Comparison of ENCODE assay signal across 30 cellular contexts in the genomic region with DNA sequence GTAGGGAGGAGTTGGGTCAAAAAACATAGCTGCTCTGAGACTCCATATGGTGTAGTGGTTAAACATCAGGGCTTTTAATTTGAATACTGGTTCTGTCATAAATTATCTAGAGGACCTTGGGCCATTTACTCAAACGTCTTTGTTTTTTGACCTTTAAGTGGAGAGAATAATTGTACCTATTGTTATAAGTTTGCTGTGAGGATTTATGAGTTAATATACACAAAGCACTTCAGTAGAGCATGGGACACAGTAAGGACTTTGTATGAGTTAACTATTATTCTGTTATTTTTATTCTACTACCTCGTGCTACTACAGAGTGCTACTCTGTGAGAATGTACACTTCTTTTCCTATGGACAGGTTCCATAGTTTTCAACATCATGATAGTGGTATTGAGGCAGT.
"Had no signal": no experiment of that assay in that cellular context is flagged by ENCODE, and none has a peak within 500 bp of the region (broad histone marks: within the 10 kb centered on the region; RNA-seq: fewer than 3 reads in every experiment).

No MANE protein-coding gene starts in this region.

- H3K9me3 ChIP-seq: left lung, lower lobe of right lung, pancreas, prostate gland, stomach, thoracic aorta, tibial artery, upper lobe of right lung had no signal

- H3K36me3 ChIP-seq: left lung, lower lobe of right lung, pancreas, prostate gland, stomach, thoracic aorta, tibial artery, upper lobe of right lung had no signal

- H3K9me3 Mint-ChIP-seq: nephron had no signal

- H3K27ac ChIP-seq: left lung, lower lobe of right lung, pancreas, prostate gland, stomach, thoracic aorta, tibial artery, upper lobe of right lung had no signal

- H3K4me3 Mint-ChIP-seq: immature natural killer cell; naive thymus-derived CD8-positive, alpha-beta T cell; nephron; neural crest cell; stimulated activated naive B cell treated with anti-CD40 and anti-IgM and Interleukin-4, amounts not matched to agents 10 μg/mL and 1 μg/mL and 100 μg/mL, for 72 hours had no signal

- H3K4me1 ChIP-seq: left lung, lower lobe of right lung, pancreas, prostate gland, stomach, upper lobe of right lung had no signal

- H3K36me3 Mint-ChIP-seq: immature natural killer cell; naive thymus-derived CD8-positive, alpha-beta T cell; stimulated activated naive B cell treated with anti-CD40 and anti-IgM and Interleukin-4, amounts not matched to agents 10 μg/mL and 1 μg/mL and 100 μg/mL, for 72 hours had no signal

- H3K4me1 Mint-ChIP-seq: immature natural killer cell; naive thymus-derived CD8-positive, alpha-beta T cell; stimulated activated naive B cell treated with anti-CD40 and anti-IgM and Interleukin-4, amounts not matched to agents 10 μg/mL and 1 μg/mL and 100 μg/mL, for 72 hours had no signal

- DNase-seq: hypothalamus; immature natural killer cell; kidney; left colon; left lung; lower lobe of right lung; mammary epithelial cell; mesenchymal stem cell; naive thymus-derived CD8-positive, alpha-beta T cell; nucleus accumbens; pancreas; posterior cingulate gyrus; retina; right cardiac atrium; stimulated activated CD4-positive, alpha-beta T cell treated with anti-CD3 and anti-CD28 coated beads, Interleukin-12 subunit alpha, Interleukin-12 subunit beta, amount 100 ng/mL, for 4 hours; stimulated activated CD4-positive, alpha-beta T cell treated with anti-CD3 and anti-CD28 coated beads, Interleukin-15, amount 100 ng/mL, for 24 hours; stimulated activated CD4-positive, alpha-beta T cell treated with anti-CD3 and anti-CD28 coated beads, Interleukin-2, amount 100 ng/mL, for 24 hours; stimulated activated CD4-positive, alpha-beta T cell treated with anti-CD3 and anti-CD28 coated beads, Interleukin-4, amount 100 ng/mL, for 1 hour; stimulated activated naive B cell treated with anti-CD40 and anti-IgM and Interleukin-4, amounts not matched to agents 10 μg/mL and 1 μg/mL and 100 μg/mL, for 72 hours; stimulated activated naive CD8-positive, alpha-beta T cell treated with anti-CD3 and anti-CD28 coated beads, Interleukin-15, Interleukin-2, amounts not matched to agents 100 U/mL and 50 U/mL, for 24 hours; stomach; tibial artery; trophoblast cell; upper lobe of right lung had no signal

- H3K27me3 ChIP-seq: left lung, pancreas, stomach, tibial artery, upper lobe of right lung had no signal

- H3K27ac Mint-ChIP-seq: immature natural killer cell; naive thymus-derived CD8-positive, alpha-beta T cell; nephron; stimulated activated naive B cell treated with anti-CD40 and anti-IgM and Interleukin-4, amounts not matched to agents 10 μg/mL and 1 μg/mL and 100 μg/mL, for 72 hours had no signal

- ATAC-seq: left colon; left lung; lower lobe of right lung; naive thymus-derived CD8-positive, alpha-beta T cell; pancreas; right cardiac atrium; sciatic nerve; stimulated activated naive B cell treated with anti-CD40 and anti-IgM and Interleukin-4, amounts not matched to agents 10 μg/mL and 1 μg/mL and 100 μg/mL, for 72 hours; stimulated activated naive CD8-positive, alpha-beta T cell treated with anti-CD3 and anti-CD28 coated beads, Interleukin-15, Interleukin-2, amounts not matched to agents 100 U/mL and 50 U/mL, for 24 hours; upper lobe of right lung had no signal

- H3K4me3 ChIP-seq: left lung, lower lobe of right lung, pancreas, prostate gland, skin epidermis, stomach, thoracic aorta, tibial artery, upper lobe of right lung had no signal
